Comparison of ENCODE assay signal across 25 cellular contexts in the genomic region with DNA sequence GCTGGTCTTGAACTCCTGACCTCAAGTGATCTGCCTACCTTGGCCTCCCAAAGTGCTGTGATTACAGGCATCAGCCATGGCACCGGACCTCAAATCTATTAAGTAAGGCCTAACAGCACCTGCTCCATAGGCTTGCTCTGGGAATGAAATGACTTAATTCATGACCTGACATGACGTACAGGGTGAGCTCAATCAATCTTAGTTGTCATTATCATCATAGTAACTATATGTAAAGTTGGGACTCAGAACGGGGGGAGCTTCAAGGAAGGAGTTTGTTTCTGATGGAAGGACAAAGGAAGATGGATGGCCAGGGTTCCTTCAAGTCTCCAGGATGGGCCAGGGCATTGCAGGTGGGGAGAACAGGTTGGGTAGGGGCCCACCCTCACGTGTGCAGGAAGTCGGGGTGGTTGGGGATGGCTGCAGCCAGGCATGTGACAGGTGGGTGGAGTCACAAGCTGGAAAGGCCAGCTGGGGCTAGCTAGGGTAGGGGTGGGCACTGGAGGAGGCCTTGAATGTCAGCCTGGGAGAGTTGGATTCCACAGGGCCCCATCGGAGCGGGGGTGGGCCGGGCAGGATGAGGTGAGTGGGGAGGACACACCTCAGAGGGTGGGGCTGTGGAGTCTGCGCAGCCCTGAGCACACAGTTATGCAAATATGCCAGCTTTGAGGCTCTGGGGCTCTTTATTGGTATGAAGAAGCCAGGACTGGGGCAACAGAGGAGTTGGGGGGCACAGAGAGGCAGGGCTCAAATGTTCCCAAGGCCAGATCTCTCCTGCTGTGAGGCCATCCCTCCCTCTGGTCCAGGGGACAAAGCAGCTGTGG. TPM values are rescaled to one million over a fixed set of nuclear protein-coding genes. Genes with fewer than 3 reads are reported as not detected.
A peak's percentile ranks its signal among the peaks of the same experiment; 100 is the strongest.
DNase-seq lines count a peak whose midpoint lies in the region; ATAC-seq and TF ChIP-seq lines count a peak whose summit lies in the region.
"Had no signal": no experiment of that assay in that cellular context is flagged by ENCODE, and none has a peak within 500 bp of the region (broad histone marks: within the 10 kb centered on the region; RNA-seq: fewer than 3 reads in every experiment).

No MANE protein-coding gene starts in this region.

- H4K8ac ChIP-seq in neuronal stem cell (ENCODE audit: low read depth, low read length) = no peak overlapping the region

- H3K9me3 Mint-ChIP-seq in WTC11 = no peaks in the 10 kb centered on the region
- no peaks in the 10 kb centered on the region for H3K9me3 Mint-ChIP-seq in effector memory CD8-positive, alpha-beta T cell
- no peaks in the 10 kb centered on the region for H3K9me3 Mint-ChIP-seq in activated CD4-positive, alpha-beta memory T cell treated with anti-CD3 and anti-CD28 coated beads, Interleukin-2, amount 10 ng/mL, durations not matched to agents 7 days and 5 days
- H3K9me3 Mint-ChIP-seq: stimulated activated naive B cell treated with anti-CD40 and anti-IgM and Interleukin-4, amounts not matched to agents 10 μg/mL and 1 μg/mL and 100 μg/mL, for 72 hours had no signal

- no peaks in the 10 kb centered on the region; the same call in 1 of the 2 replicates for H3K9me3 ChIP-seq in HEK293 (ENCODE audit: control insufficient read depth, insufficient read depth, low read depth, low read length)
- peaks cover 1 to 14% of the 10 kb centered on the region in 2 donors for H3K9me3 ChIP-seq in neuronal stem cell (replicated peaks in 1 of 2; ENCODE audit: control insufficient read depth in 2 of 2, insufficient read depth in 1 of 2, low read depth in 1 of 2, low read length in 2 of 2)
- H3K9me3 ChIP-seq: BLaER1 treated with 17β-estradiol and CSF1 and Interleukin-3, amounts not matched to agents 10 nM and 100 nM; body of pancreas; testis; uterus had no signal

- H3K36me3 ChIP-seq in HEK293 (ENCODE audit: control insufficient read depth in 2 of 2, insufficient read depth in 1 of 2, low read length in 2 of 2) (no peaks in the 10 kb centered on the region), neuronal stem cell (replicated peaks in 1 of 2; ENCODE audit: control insufficient read depth in 2 of 2, insufficient read depth in 2 of 2, low read length in 2 of 2) (peaks cover 0 to 57% of the 10 kb centered on the region in 2 donors)
- H3K36me3 ChIP-seq: uterus had no signal

- peaks cover 36% of the 10 kb centered on the region for H3K4me1 Mint-ChIP-seq in WTC11
- peaks cover 26 to 28% of the 10 kb centered on the region in 2 donors for H3K4me1 Mint-ChIP-seq in effector memory CD8-positive, alpha-beta T cell (ENCODE audit: low read depth in 2 of 2)
- peaks cover 16% of the 10 kb centered on the region for H3K4me1 Mint-ChIP-seq in activated CD4-positive, alpha-beta memory T cell treated with anti-CD3 and anti-CD28 coated beads, Interleukin-2, amount 10 ng/mL, durations not matched to agents 7 days and 5 days

- peak overlapping the region; percentile 42 for H3K14ac ChIP-seq in neuronal stem cell (ENCODE audit: low read length)

- H4K91ac ChIP-seq in neuronal stem cell (ENCODE audit: low read depth, low read length, poor library complexity) = no peak overlapping the region

- no peak overlapping the region for H3K9ac ChIP-seq in neuronal stem cell (ENCODE audit: low read depth, low read length, poor library complexity)
- H3K9ac ChIP-seq: BLaER1 treated with 17β-estradiol and CSF1 and Interleukin-3, amounts not matched to agents 10 nM and 100 nM had no signal

- H3K27ac Mint-ChIP-seq in WTC11 = no peak overlapping the region
- peak overlapping the region; percentile 54 to 79 for H3K27ac Mint-ChIP-seq in effector memory CD8-positive, alpha-beta T cell
- no peak overlapping the region for H3K27ac Mint-ChIP-seq in activated CD4-positive, alpha-beta memory T cell treated with anti-CD3 and anti-CD28 coated beads, Interleukin-2, amount 10 ng/mL, durations not matched to agents 7 days and 5 days
- H3K27ac Mint-ChIP-seq: activated naive CD8-positive, alpha-beta T cell; stimulated activated naive B cell treated with anti-CD40 and anti-IgM and Interleukin-4, amounts not matched to agents 10 μg/mL and 1 μg/mL and 100 μg/mL, for 72 hours had no signal

- peak; percentile 42 for ATAC-seq in WTC11
- ATAC-seq in effector memory CD8-positive, alpha-beta T cell (replicated peaks) = no peak
- ATAC-seq in GM21619 (IDR thresholded peaks at IDR 0.05; ENCODE audit: unreplicated experiment) = no peak
- ATAC-seq in left colon = no peak
- ATAC-seq: body of pancreas; HepG2; naive thymus-derived CD4-positive, alpha-beta T cell; PC-3; Right ventricle myocardium inferior; stimulated activated naive B cell treated with anti-CD40 and anti-IgM and Interleukin-4, amounts not matched to agents 10 μg/mL and 1 μg/mL and 100 μg/mL, for 72 hours had no signal

- H3K18ac ChIP-seq in neuronal stem cell (ENCODE audit: low read length) = peak overlapping the region; percentile 40

- H3K27me3 Mint-ChIP-seq in WTC11 (ENCODE audit: low read depth) = no peaks in the 10 kb centered on the region; the same call in 1 of the 2 replicates
- no peaks in the 10 kb centered on the region for H3K27me3 Mint-ChIP-seq in effector memory CD8-positive, alpha-beta T cell
- no peaks in the 10 kb centered on the region for H3K27me3 Mint-ChIP-seq in activated CD4-positive, alpha-beta memory T cell treated with anti-CD3 and anti-CD28 coated beads, Interleukin-2, amount 10 ng/mL, durations not matched to agents 7 days and 5 days
- H3K27me3 Mint-ChIP-seq: activated naive CD8-positive, alpha-beta T cell; naive thymus-derived CD4-positive, alpha-beta T cell; stimulated activated naive B cell treated with anti-CD40 and anti-IgM and Interleukin-4, amounts not matched to agents 10 μg/mL and 1 μg/mL and 100 μg/mL, for 72 hours had no signal

- H3K27ac ChIP-seq in HEK293 (ENCODE audit: extremely low read depth, low read depth, low read length) = no peak overlapping the region
- no peak overlapping the region for H3K27ac ChIP-seq in neuronal stem cell (replicated peaks; ENCODE audit: low read length)
- H3K27ac ChIP-seq: BLaER1 treated with 17β-estradiol and CSF1 and Interleukin-3, amounts not matched to agents 10 nM and 100 nM; body of pancreas; testis; uterus had no signal

- no peak overlapping the region for H2BK12ac ChIP-seq in neuronal stem cell (ENCODE audit: low read length)

- no peak overlapping the region for H2BK15ac ChIP-seq in neuronal stem cell (ENCODE audit: low read length)

- H3K4me3 ChIP-seq in HEK293 (ENCODE audit: low read depth, low read length) (no peak overlapping the region), neuronal stem cell (ENCODE audit: low read length in 2 of 2) (no peak overlapping the region)
- H3K4me3 ChIP-seq: BLaER1 treated with 17β-estradiol and CSF1 and Interleukin-3, amounts not matched to agents 10 nM and 100 nM; body of pancreas; smooth muscle cell; testis; uterus had no signal

- no CpG with 5 or more reads among the region's 9 CpGs for WGBS in neuronal stem cell (ENCODE audit: extremely low coverage in 2 of 2, insufficient read length in 2 of 2, insufficient replicate concordance in 1 of 2), 2 donors

- H2AFZ ChIP-seq in neuronal stem cell (ENCODE audit: low read length) = no peak overlapping the region

- H3K4me1 ChIP-seq in HEK293 (ENCODE audit: control insufficient read depth, insufficient read depth, low read length) (no peaks in the 10 kb centered on the region), neuronal stem cell (ENCODE audit: control insufficient read depth in 2 of 2, insufficient read depth in 1 of 2, low read depth in 1 of 2, low read length in 2 of 2) (peaks cover 17% of the 10 kb centered on the region in 2 donors)
- H3K4me1 ChIP-seq: body of pancreas, uterus had no signal

- peaks cover 5% of the 10 kb centered on the region for H3K36me3 Mint-ChIP-seq in WTC11
- H3K36me3 Mint-ChIP-seq in effector memory CD8-positive, alpha-beta T cell (ENCODE audit: insufficient read depth) = peaks cover 19% of the 10 kb centered on the region
- H3K36me3 Mint-ChIP-seq in activated CD4-positive, alpha-beta memory T cell treated with anti-CD3 and anti-CD28 coated beads, Interleukin-2, amount 10 ng/mL, durations not matched to agents 7 days and 5 days (ENCODE audit: low read depth) = no peaks in the 10 kb centered on the region

- no peak for DNase-seq in WTC11 (ENCODE audit: low spot score)
- DNase-seq in effector memory CD8-positive, alpha-beta T cell = no peak
- DNase-seq in neuronal stem cell (ENCODE audit: low spot score) = no peak
- DNase-seq in activated CD4-positive, alpha-beta memory T cell treated with anti-CD3 and anti-CD28 coated beads, Interleukin-2, amount 10 ng/mL, durations not matched to agents 7 days and 5 days = no peak
- DNase-seq in glomerular visceral epithelial cell (ENCODE audit: extremely low spot score) = no peak
- DNase-seq in left colon = no peak
- DNase-seq: body of pancreas; DMS79 treated with DMSO at 0.1 percent for 48 hours; H7; mammary epithelial cell; naive thymus-derived CD4-positive, alpha-beta T cell; NCI-H1092; NCI-H2029; NCI-H345; PC-3; stimulated activated naive B cell treated with anti-CD40 and anti-IgM and Interleukin-4, amounts not matched to agents 10 μg/mL and 1 μg/mL and 100 μg/mL, for 72 hours; testis; uterus had no signal

- no peak overlapping the region for H3K4ac ChIP-seq in neuronal stem cell (ENCODE audit: low read length)

- H3K79me1 ChIP-seq in neuronal stem cell (ENCODE audit: low read depth, low read length) = no peaks in the 10 kb centered on the region

- no peak overlapping the region for H2AK5ac ChIP-seq in neuronal stem cell (ENCODE audit: low read depth, low read length)

- POLR2A ChIA-PET in HEK293 (lab: Yijun Ruan, JAX) (interaction anchor here (0.6 to 1.4 kb wide), 2 partner anchors 9 to 258 kb away, joined by 4 to 6 read pairs; no protein-coding TSS in a partner anchor), WTC11 (lab: Charles Lee) (no interaction called here)
- POLR2A ChIA-PET in activated CD4-positive, alpha-beta memory T cell treated with anti-CD3 and anti-CD28 coated beads, Interleukin-2, amount 10 ng/mL, durations not matched to agents 7 days and 5 days (lab: Charles Lee) = interaction anchor here (0.9 to 1.4 kb wide), 4 partner anchors 9 to 45 kb away, joined by 3 to 5 read pairs (median 4); no protein-coding TSS in a partner anchor

- H3K4me2 ChIP-seq in neuronal stem cell (ENCODE audit: insufficient read depth, low read length, poor library complexity, severe bottlenecking) = no peak overlapping the region
- H3K4me2 ChIP-seq: smooth muscle cell had no signal

- H2BK120ac ChIP-seq in neuronal stem cell (ENCODE audit: low read depth, low read length) = no peak overlapping the region

- intact Hi-C loops in left colon (cut with DNase I, micrococcal nuclease) = no loop called here

- CTCF ChIA-PET in HEK293 (lab: Yijun Ruan, JAX) = interaction anchor here (0.6 to 0.7 kb wide), 2 partner anchors 31 to 379 kb away, joined by 3 to 5 read pairs; no protein-coding TSS in a partner anchor
- CTCF ChIA-PET in WTC11 (lab: Charles Lee) = interaction anchor here (0.9 to 1.8 kb wide), 6 partner anchors 9 to 35 kb away, joined by 3 to 9 read pairs (median 4); no protein-coding TSS in a partner anchor
- CTCF ChIA-PET in activated CD4-positive, alpha-beta memory T cell treated with anti-CD3 and anti-CD28 coated beads, Interleukin-2, amount 10 ng/mL, durations not matched to agents 7 days and 5 days (lab: Charles Lee) = no interaction called here

- H2BK5ac ChIP-seq in neuronal stem cell (ENCODE audit: low read length) = no peak overlapping the region

- no peaks in the 10 kb centered on the region for H3K27me3 ChIP-seq in neuronal stem cell (ENCODE audit: control insufficient read depth in 3 of 3, insufficient read depth in 3 of 3, low read depth in 1 of 3, low read length in 3 of 3)
- H3K27me3 ChIP-seq: BLaER1 treated with 17β-estradiol and CSF1 and Interleukin-3, amounts not matched to agents 10 nM and 100 nM; body of pancreas; testis; uterus had no signal

- no peak overlapping the region for H3K4me3 Mint-ChIP-seq in WTC11
- H3K4me3 Mint-ChIP-seq in effector memory CD8-positive, alpha-beta T cell = no peak overlapping the region
- no peak overlapping the region for H3K4me3 Mint-ChIP-seq in activated CD4-positive, alpha-beta memory T cell treated with anti-CD3 and anti-CD28 coated beads, Interleukin-2, amount 10 ng/mL, durations not matched to agents 7 days and 5 days
- H3K4me3 Mint-ChIP-seq: activated naive CD8-positive, alpha-beta T cell; stimulated activated naive B cell treated with anti-CD40 and anti-IgM and Interleukin-4, amounts not matched to agents 10 μg/mL and 1 μg/mL and 100 μg/mL, for 72 hours had no signal

- TF ChIP-seq CTCF in HEK293 (tag by site-specific recombination; IDR thresholded peaks at IDR 0.05) (no peak), WTC11 (IDR thresholded peaks at IDR 0.05) (no peak)

- no peak overlapping the region for H3K23ac ChIP-seq in neuronal stem cell (ENCODE audit: low read depth, low read length, poor library complexity)

RNA-seq across cellular contexts. Expression of a gene that starts 9.6 kb away (rescaled TPM):
- total RNA-seq in WTC11 (2021) (10.7 to 13.6 TPM (median 11.0 TPM) in 3 replicates), left colon (1 to 10 TPM; 4.5 to 6.7 TPM)
- polyA plus RNA-seq in neuronal stem cell (2013, experiment 1 of 2) = 3.4 TPM
- 3.4 TPM for polyA plus RNA-seq in neuronal stem cell (2013, experiment 2 of 2)
- total RNA-seq in activated CD4-positive, alpha-beta memory T cell treated with anti-CD3 and anti-CD28 coated beads, Interleukin-2, amount 10 ng/mL, durations not matched to agents 7 days and 5 days = 10 to 100 TPM; 10.3 to 11.5 TPM

Comparison
In these comparisons a context has a peak if more than half of its experiments do, and no peak if none do; other contexts are left out.
1. H3K27ac Mint-ChIP-seq: peak in effector memory CD8-positive, alpha-beta T cell (2 of 2); none in WTC11 (single experiment) and activated CD4-positive, alpha-beta memory T cell treated with anti-CD3 and anti-CD28 coated beads, Interleukin-2, amount 10 ng/mL, durations not matched to agents 7 days and 5 days (single experiment).